ENCODE assay signal across 24 cellular contexts in genomic region chr21:45042664-45043161, GRCh38. TPM values are rescaled to one million over a fixed set of nuclear protein-coding genes. Genes with fewer than 3 reads are reported as not detected.
A peak's percentile ranks its signal among the peaks of the same experiment; 100 is the strongest.
DNase-seq lines count a peak whose midpoint lies in the region; ATAC-seq, FAIRE-seq and TF ChIP-seq lines count a peak whose summit lies in the region.
"Had no signal": no experiment of that assay in that cellular context is flagged by ENCODE, and none has a peak within 500 bp of the region (broad histone marks: within the 10 kb centered on the region; RNA-seq: fewer than 3 reads in every experiment).

No MANE protein-coding gene starts in this region.

- H3K27me3 ChIP-seq in HepG2 (ENCODE audit: control insufficient read depth in 1 of 2, insufficient read depth in 2 of 2, low read length in 2 of 2) (peaks cover 9 to 49% of the 10 kb centered on the region in 2 experiments; a peak in 4 of 5 replicates), right lobe of liver (no peaks in the 10 kb centered on the region), H1 (replicated peaks in 1 of 4; ENCODE audit: control insufficient read depth in 3 of 4, extremely low read depth in 1 of 4, insufficient read depth in 3 of 4, low read length in 3 of 4) (no peaks in the 10 kb centered on the region; a peak in 2 of 7 replicates), colonic mucosa (no peaks in the 10 kb centered on the region)
- H3K27me3 ChIP-seq: MG63 had no signal

- POLR2A ChIA-PET in HepG2 (lab: Yijun Ruan, JAX) (no interaction called here), H1 (lab: Charles Lee; ENCODE audit: partially characterized antibody) (no interaction called here)

- H2BK20ac ChIP-seq in H1 (ENCODE audit: low read length), result no peak overlapping the region

- H3K23me2 ChIP-seq in H1 (ENCODE audit: low read depth, low read length), result peaks cover 9% of the 10 kb centered on the region; the same call in 1 of the 2 replicates

- WGBS in HepG2 (ENCODE audit: low lambda C conversion rate), result 53% methylated on average over 8 of the region's 15 CpGs
- 83% methylated on average over 2 of the region's 15 CpGs for WGBS in right lobe of liver (ENCODE audit: insufficient coverage, low coverage, low lambda C conversion rate, missing lambda C conversion rate)
- 92% methylated on average over 12 of the region's 15 CpGs; no CpG with 5 or more reads in 1 of the 2 experiments for WGBS in H1 (ENCODE audit: extremely low coverage in 1 of 2, insufficient coverage in 1 of 2, insufficient read length in 1 of 2, insufficient replicate concordance in 2 of 2, low coverage in 1 of 2, low lambda C conversion rate in 2 of 2, missing lambda C conversion rate in 1 of 2), 2 experiments

- no peak for TF ChIP-seq RAD21 in HepG2 (CRISPR knock-in tag; IDR thresholded peaks at IDR 0.05)
- TF ChIP-seq RAD21 in H1 (IDR thresholded peaks at IDR 0.05 in 1 of 2, conservative IDR thresholded peaks at IDR 0.05 in 1 of 2; ENCODE audit: low read depth in 2 of 2, low read length in 2 of 2), result no peak

- TF ChIP-seq EP300 in HepG2 (IDR thresholded peaks at IDR 0.05; ENCODE audit: low read depth in 2 of 2, low read length in 2 of 2) (no peak), HepG2 (CRISPR knock-in tag; IDR thresholded peaks at IDR 0.05; ENCODE audit: borderline replicate concordance) (no peak), H1 (IDR thresholded peaks at IDR 0.05; ENCODE audit: borderline replicate concordance in 1 of 2, low read depth in 2 of 2, low read length in 2 of 2) (no peak)

- H3K4me3 ChIP-seq in HepG2 (replicated peaks in 1 of 3; ENCODE audit: insufficient read depth in 1 of 3, low read depth in 2 of 3, low read length in 3 of 3) (no peak overlapping the region), right lobe of liver (no peak overlapping the region), H1 (ENCODE audit: extremely low read depth in 1 of 4, insufficient read depth in 2 of 4, low read depth in 3 of 4, low read length in 4 of 4) (no peak overlapping the region), colonic mucosa (no peak overlapping the region)
- H3K4me3 ChIP-seq: GM23338, MG63 had no signal

- H3K79me2 ChIP-seq in HepG2 (ENCODE audit: insufficient read depth, low read length), result no peaks in the 10 kb centered on the region
- no peaks in the 10 kb centered on the region for H3K79me2 ChIP-seq in H1 (ENCODE audit: control insufficient read depth in 1 of 2, insufficient read depth in 2 of 2, low read length in 2 of 2)

- H3K23ac ChIP-seq in H1 (ENCODE audit: insufficient read length), result no peak overlapping the region

- intact Hi-C loops in HepG2 (cut with micrococcal nuclease; ENCODE audit: unreplicated experiment), result no loop called here
- intact Hi-C loops in right lobe of liver (cut with DNase I), result no loop called here
- intact Hi-C loops in sciatic nerve (cut with DNase I), result no loop called here
- intact Hi-C loops in colonic mucosa (cut with DNase I), result no loop called here

- H2BK15ac ChIP-seq in H1 (ENCODE audit: low read length), result peak overlapping the region; percentile 23; the same call in 1 of the 2 replicates

- peak overlapping the region; percentile 75; the same call in 1 of the 2 replicates for H2BK12ac ChIP-seq in H1 (ENCODE audit: low read depth, low read length)

- H3K4me2 ChIP-seq in HepG2 (ENCODE audit: low read depth, low read length), result no peak overlapping the region
- no peak overlapping the region for H3K4me2 ChIP-seq in H1 (ENCODE audit: insufficient read depth in 1 of 2, low read depth in 2 of 2, low read length in 2 of 2)
- H3K4me2 ChIP-seq: GM23338 had no signal

- TF ChIP-seq POLR2A in HepG2 (IDR thresholded peaks at IDR 0.05; ENCODE audit: insufficient read depth in 1 of 2, low read depth in 2 of 2, low read length in 2 of 2) (no peak), right lobe of liver (IDR thresholded peaks at IDR 0.05) (no peak), H1 (IDR thresholded peaks at IDR 0.05; ENCODE audit: control extremely low read depth in 1 of 2, low read depth in 2 of 2, low read length in 2 of 2) (no peak)

- BruUV-seq in HepG2 (replicated peaks; lab: Mats Ljungman, UMichigan), result no TSS peak

- H3K56ac ChIP-seq in H1 (replicated peaks; ENCODE audit: insufficient read length, low read depth, low read length), result peak overlapping the region; percentile 99

- no peak for DNase-seq in HepG2 (ENCODE audit: low spot score)
- no peak for DNase-seq in right lobe of liver
- DNase-seq in H1 (ENCODE audit: low read depth in 1 of 2, low spot score in 2 of 2), result no peak
- DNase-seq in sciatic nerve (ENCODE audit: low spot score), result peak; percentile 59
- DNase-seq in NCI-H1048 (lab: John Stamatoyannopoulos, UW), result no peak
- DNase-seq in DMS153 treated with DMSO at 0.1 percent for 48 hours (lab: John Stamatoyannopoulos, UW; ENCODE audit: unreplicated experiment), result no peak
- no peak for DNase-seq in colonic mucosa
- DNase-seq: 8988T; C1 segment of cervical spinal cord; CD4-positive, alpha-beta memory T cell; COR-L47; KG1; MG63; NCI-H1417; NCI-H1694; NCI-H2029 treated with DMSO at 0.1 percent for 48 hours; NCI-H69; SHP77 treated with DMSO at 0.1 percent for 48 hours had no signal

- no peak overlapping the region for H2BK5ac ChIP-seq in H1 (ENCODE audit: low read depth, low read length)

- no peak overlapping the region for H3K14ac ChIP-seq in H1 (ENCODE audit: insufficient read length)

- FAIRE-seq in HepG2 (lab: Jason Lieb, UNC) (no peak), H1 (lab: Jason Lieb, UNC) (no peak)
- FAIRE-seq: G401.6 had no signal

- no peak overlapping the region for H3K4ac ChIP-seq in H1 (replicated peaks; ENCODE audit: insufficient read length, low read depth, low read length)

- H2AK5ac ChIP-seq in H1 (ENCODE audit: low read depth, low read length), result peak overlapping the region; percentile 8; the same call in 1 of the 2 replicates

- TF ChIP-seq CTCF in HepG2 (CRISPR knock-in tag; IDR thresholded peaks at IDR 0.05) (no peak), right lobe of liver (IDR thresholded peaks at IDR 0.05) (no peak), H1 (IDR thresholded peaks at IDR 0.05; ENCODE audit: control extremely low read depth in 1 of 3, insufficient read depth in 1 of 3, low read depth in 1 of 3, low read length in 3 of 3) (no peak), colonic mucosa (IDR thresholded peaks at IDR 0.05) (no peak)

- CTCF ChIA-PET in HepG2 (lab: Yijun Ruan, JAX; ENCODE audit: low intra/inter-chr PET ratio, low total read pairs), result no interaction called here
- CTCF ChIA-PET in H1 (lab: Charles Lee; ENCODE audit: partially characterized antibody), result interaction anchor here (1.0 kb wide), 1 partner anchor 55 kb away, joined by 4 read pairs; no protein-coding TSS in a partner anchor

- no peaks in the 10 kb centered on the region for H3K79me1 ChIP-seq in H1 (ENCODE audit: low read depth, low read length)

- H3K18ac ChIP-seq in H1 (ENCODE audit: extremely low read depth, low read length), result no peak overlapping the region; the same call in 1 of the 2 replicates

- H4K20me1 ChIP-seq in HepG2 (ENCODE audit: insufficient read depth, low read length) (no peaks in the 10 kb centered on the region), H1 (replicated peaks in 1 of 2; ENCODE audit: control insufficient read depth in 1 of 2, insufficient read depth in 2 of 2, low read length in 2 of 2) (peaks cover 0 to 9% of the 10 kb centered on the region in 2 experiments)

- no peak overlapping the region for H3K27ac ChIP-seq in HepG2 (ENCODE audit: extremely low read length, insufficient read depth, low read length)
- no peak overlapping the region for H3K27ac ChIP-seq in right lobe of liver
- H3K27ac ChIP-seq in H1 (ENCODE audit: low read depth, low read length), result no peak overlapping the region
- no peak overlapping the region for H3K27ac ChIP-seq in colonic mucosa
- H3K27ac ChIP-seq: RWPE1 had no signal

- H3K36me3 ChIP-seq in HepG2 (replicated peaks in 1 of 2; ENCODE audit: control insufficient read depth in 1 of 2, insufficient read depth in 2 of 2, low read length in 2 of 2) (no peaks in the 10 kb centered on the region), right lobe of liver (no peaks in the 10 kb centered on the region), H1 (ENCODE audit: control insufficient read depth in 2 of 4, insufficient read depth in 4 of 4, low read length in 3 of 4) (no peaks in the 10 kb centered on the region; a peak in 1 of 8 replicates), colonic mucosa (no peaks in the 10 kb centered on the region)
- H3K36me3 ChIP-seq: MG63 had no signal

- no peak overlapping the region for H2AFZ ChIP-seq in HepG2 (ENCODE audit: low read length)
- no peak overlapping the region for H2AFZ ChIP-seq in H1 (ENCODE audit: low read length)
- H2AFZ ChIP-seq: GM23338 had no signal

- in situ Hi-C loops in HepG2 (cut with HindIII; ENCODE audit: extremely low pct_ligation_motif_present, low pct_unique_long_range_greater_than_20kb), result no loop called here

- no peak overlapping the region for H4K8ac ChIP-seq in H1 (ENCODE audit: extremely low read depth, insufficient read depth, low read length)

- H3K9me3 ChIP-seq in HepG2 (ENCODE audit: low read length), result peaks cover 14% of the 10 kb centered on the region
- H3K9me3 ChIP-seq in right lobe of liver, result no peaks in the 10 kb centered on the region
- H3K9me3 ChIP-seq in H1 (ENCODE audit: insufficient read depth in 2 of 2, low read depth in 1 of 2, low read length in 1 of 2), result peaks cover 0 to 11% of the 10 kb centered on the region in 2 experiments; a peak in 2 of 4 replicates
- H3K9me3 ChIP-seq in colonic mucosa, result no peaks in the 10 kb centered on the region

- ATAC-seq in HepG2 (no peak), right lobe of liver (no peak), sciatic nerve (no peak), HG02798 (IDR thresholded peaks at IDR 0.05; ENCODE audit: poor library complexity, unreplicated experiment) (no peak)
- ATAC-seq: GM23338, HCT116, Panc1 had no signal

- H2BK120ac ChIP-seq in H1 (replicated peaks; ENCODE audit: low read depth, low read length), result no peak overlapping the region

- H3K4me1 ChIP-seq in HepG2 (ENCODE audit: insufficient read depth, low read length), result peaks cover 23% of the 10 kb centered on the region
- no peaks in the 10 kb centered on the region for H3K4me1 ChIP-seq in right lobe of liver
- H3K4me1 ChIP-seq in H1 (replicated peaks in 1 of 4; ENCODE audit: control insufficient read depth in 3 of 4, insufficient read depth in 4 of 4, low read length in 3 of 4), result no peaks in the 10 kb centered on the region; a peak in 1 of 7 replicates
- H3K4me1 ChIP-seq in colonic mucosa, result no peaks in the 10 kb centered on the region

- H4K5ac ChIP-seq in H1 (ENCODE audit: insufficient read length, low read depth, low read length), result no peak overlapping the region

- peak overlapping the region; percentile 95 for H4K91ac ChIP-seq in H1 (replicated peaks; ENCODE audit: insufficient read length, low read length)

- H3K9ac ChIP-seq in HepG2 (ENCODE audit: insufficient read depth, low read depth, low read length), result no peak overlapping the region
- H3K9ac ChIP-seq in H1 (replicated peaks in 1 of 4; ENCODE audit: extremely low read depth in 1 of 4, low read depth in 3 of 4, low read length in 3 of 4), result no peak overlapping the region
- H3K9ac ChIP-seq in colonic mucosa (ENCODE audit: low read depth in 2 of 2, low read length in 2 of 2), result no peak overlapping the region

RNA-seq across cellular contexts. Expression of gene ADARB1, which starts 31.7 kb away (rescaled TPM):
- total RNA-seq in HepG2 (2016; rRNA removed; fragmentation: Illumina TruSeq; extraction: Trizol) (9.2 and 10.0 TPM in 2 replicates), right lobe of liver (1 to 10 TPM; 4.7 to 9.9 (median 8.6) TPM), sciatic nerve (35.0 TPM), colonic mucosa (1 to 10 TPM; 8.7 to 9.3 TPM)
- 28.7 and 30.2 TPM in 2 replicates for total RNA-seq in HepG2 (2016; cell fraction: cytosol; rRNA removed; fragmentation: Illumina TruSeq; extraction: Trizol; ENCODE audit: low read depth)
- total RNA-seq in HepG2 (2016; cell fraction: insoluble cytoplasmic fraction; rRNA removed; fragmentation: Illumina TruSeq; extraction: Trizol), result 7.9 and 11.7 TPM in 2 replicates
- 20.0 and 20.9 TPM in 2 replicates for total RNA-seq in HepG2 (2016; cell fraction: membrane; rRNA removed; fragmentation: Illumina TruSeq; extraction: Trizol)
- total RNA-seq in HepG2 (2016; cell fraction: nucleus; rRNA removed; fragmentation: Illumina TruSeq; extraction: Trizol), result 8.5 and 10.4 TPM in 2 replicates
- polyA plus RNA-seq in HepG2 (2011; rRNA removed) (6.6 and 7.1 TPM in 2 replicates), H1 (2011; rRNA removed) (4.6 and 4.7 TPM in 2 replicates)
- polyA plus RNA-seq in HepG2 (2011; cell fraction: cytosol; rRNA removed), result 4.2 and 4.4 TPM in 2 replicates
- 22.2 and 26.9 TPM in 2 replicates for polyA plus RNA-seq in HepG2 (2011; cell fraction: nucleus; rRNA removed)
- polyA plus RNA-seq in HepG2 (2012), result 5.3 and 7.8 TPM in 2 replicates
- polyA plus RNA-seq in HepG2 (2016; cell fraction: cytosol; fragmentation: Illumina TruSeq; extraction: Trizol; ENCODE audit: low read depth), result 5.5 and 7.0 TPM in 2 replicates
- 6.8 and 8.6 TPM in 2 replicates for polyA plus RNA-seq in HepG2 (2016; cell fraction: insoluble cytoplasmic fraction; fragmentation: Illumina TruSeq; extraction: Trizol; ENCODE audit: low read depth)
- polyA plus RNA-seq in HepG2 (2016; cell fraction: membrane; fragmentation: Illumina TruSeq; extraction: Trizol; ENCODE audit: low read depth), result 6.8 and 9.8 TPM in 2 replicates
- 23.5 and 27.1 TPM in 2 replicates for polyA plus RNA-seq in HepG2 (2016; cell fraction: nucleus; fragmentation: Illumina TruSeq; extraction: Trizol; ENCODE audit: insufficient read depth, low read depth)
- 15.4 and 123 TPM in 2 replicates for polyA minus RNA-seq in HepG2 (2011; rRNA and poly(A)+ RNA removed; ENCODE audit: low replicate concordance)
- 7.9 and 8.5 TPM in 2 replicates for polyA minus RNA-seq in HepG2 (2011; cell fraction: cytosol; rRNA and poly(A)+ RNA removed)
- 16.2 and 17.0 TPM in 2 replicates for polyA minus RNA-seq in HepG2 (2011; cell fraction: nucleus; rRNA and poly(A)+ RNA removed)
- total RNA-seq in H1 (2021; fragmentation: NEBNext Ultra II Directional; extraction: Animal tissue kit (Norgen Biotek cat#: 25700)), result 11.1 and 14.9 TPM in 2 replicates
- 6.0 TPM for polyA plus RNA-seq in H1 (2011; cell fraction: cytosol; rRNA removed)
- polyA plus RNA-seq in H1 (2011; cell fraction: nucleus; rRNA removed), result 12.2 TPM
- 6.4 to 8.1 TPM (median 7.4 TPM) in 4 replicates for polyA plus RNA-seq in H1 (2012, experiment 1 of 2)
- 2.9 TPM for polyA plus RNA-seq in H1 (2012, experiment 2 of 2)
- 4.8 TPM for polyA plus RNA-seq in H1 (2013, experiment 1 of 2)
- polyA plus RNA-seq in H1 (2013, experiment 2 of 2), result 4.6 TPM
- 10.8 and 12.8 TPM in 2 replicates for polyA minus RNA-seq in H1 (2011; rRNA and poly(A)+ RNA removed)
- polyA minus RNA-seq in H1 (2011; cell fraction: cytosol; rRNA and poly(A)+ RNA removed), result 9.3 TPM
- polyA minus RNA-seq in H1 (2011; cell fraction: nucleus; rRNA and poly(A)+ RNA removed), result 15.1 TPM
